ENCODE assay signal across 28 cellular contexts in the genomic region with DNA sequence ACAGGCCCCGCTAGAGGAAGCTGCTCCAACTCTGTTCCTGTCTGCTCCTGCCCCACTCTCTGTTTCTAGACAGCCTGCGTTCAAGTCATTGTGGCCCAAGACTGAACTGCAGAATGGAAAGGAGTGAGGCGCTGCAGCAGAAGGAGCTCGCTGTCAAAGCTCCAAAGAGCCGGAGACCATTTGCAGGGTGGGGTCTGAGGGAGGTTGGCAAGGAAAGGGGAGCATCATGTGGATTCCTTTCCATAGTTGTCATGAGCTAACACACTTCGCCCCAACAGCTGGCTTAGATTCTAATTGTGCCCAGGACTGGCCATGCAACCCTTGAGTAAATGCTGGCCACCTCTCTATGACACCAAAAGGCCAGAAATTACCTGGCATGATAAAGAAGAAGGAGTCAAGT. TPM values are rescaled to one million over a fixed set of nuclear protein-coding genes. Genes with fewer than 3 reads are reported as not detected.
"Had no signal": no experiment of that assay in that cellular context is flagged by ENCODE, and none has a peak within 500 bp of the region (broad histone marks: within the 10 kb centered on the region; RNA-seq: fewer than 3 reads in every experiment).

No MANE protein-coding gene starts in this region.

- H3K79me2 ChIP-seq: parathyroid adenoma had no signal

- H3K4me2 ChIP-seq: smooth muscle cell had no signal

- H3K4me3 ChIP-seq: gastroesophageal sphincter, heart right ventricle, lower lobe of right lung, right lobe of liver, smooth muscle cell, suprapubic skin, transverse colon, upper lobe of right lung, uterus had no signal

- H3K4me1 Mint-ChIP-seq: neural crest cell had no signal

- H3K9ac ChIP-seq: parathyroid adenoma had no signal

- H3K27me3 ChIP-seq: gastroesophageal sphincter, heart right ventricle, right lobe of liver, suprapubic skin, transverse colon, upper lobe of right lung, uterus had no signal

- H3K36me3 ChIP-seq: gastroesophageal sphincter, heart right ventricle, lower lobe of right lung, right lobe of liver, suprapubic skin, transverse colon, upper lobe of right lung, uterus had no signal

- H3K27ac ChIP-seq: foreskin keratinocyte, gastroesophageal sphincter, heart right ventricle, lower lobe of right lung, parathyroid adenoma, right lobe of liver, suprapubic skin, transverse colon, upper lobe of right lung, uterus had no signal

- H3K9me3 ChIP-seq: gastroesophageal sphincter, heart right ventricle, lower lobe of right lung, right lobe of liver, suprapubic skin, transverse colon, upper lobe of right lung, uterus had no signal

- H3K36me3 Mint-ChIP-seq: naive B cell; natural killer cell treated with Interleukin-12 subunit alpha and Interleukin-12 subunit beta and Interleukin-15 and Interleukin-18, amount 100 ng/mL, for 72 hours had no signal

- H3K27ac Mint-ChIP-seq: effector memory CD8-positive, alpha-beta T cell; naive B cell; natural killer cell treated with Interleukin-12 subunit alpha and Interleukin-12 subunit beta and Interleukin-15 and Interleukin-18, amount 100 ng/mL, for 72 hours; progenitor cell of endocrine pancreas had no signal

- DNase-seq: cortex of kidney; effector memory CD8-positive, alpha-beta T cell; foreskin keratinocyte; glutamatergic neuron; heart right ventricle; hippocampal formation; kidney glomerular epithelial cell; left colon; left ventricle myocardium superior; lower lobe of right lung; naive B cell; right lobe of liver; stimulated activated CD4-positive, alpha-beta T cell treated with anti-CD3 and anti-CD28 coated beads, Interleukin-12 subunit alpha, Interleukin-12 subunit beta, amount 100 ng/mL, for 4 hours; stimulated activated CD4-positive, alpha-beta T cell treated with anti-CD3 and anti-CD28 coated beads, Interleukin-1b, Interleukin-23, amount 100 ng/mL, for 48 hours; stimulated activated CD4-positive, alpha-beta T cell treated with anti-CD3 and anti-CD28 coated beads, Interleukin-4, amount 100 ng/mL, for 1 hour; stimulated activated CD8-positive, alpha-beta memory T cell treated with anti-CD3 and anti-CD28 coated beads, Interleukin-4, amount 100 ng/mL, for 48 hours; stimulated activated naive CD4-positive, alpha-beta T cell; stimulated activated naive CD8-positive, alpha-beta T cell treated with anti-CD3 and anti-CD28 coated beads, Interleukin-15, amount 100 ng/mL, for 72 hours; transverse colon; upper lobe of right lung; uterus had no signal

- H3K27me3 Mint-ChIP-seq: natural killer cell treated with Interleukin-12 subunit alpha and Interleukin-12 subunit beta and Interleukin-15 and Interleukin-18, amount 100 ng/mL, for 72 hours; stimulated activated naive CD8-positive, alpha-beta T cell treated with anti-CD3 and anti-CD28 coated beads, Interleukin-15, amount 100 ng/mL, for 72 hours had no signal

- H3K9me3 Mint-ChIP-seq: effector memory CD8-positive, alpha-beta T cell; naive B cell; natural killer cell treated with Interleukin-12 subunit alpha and Interleukin-12 subunit beta and Interleukin-15 and Interleukin-18, amount 100 ng/mL, for 72 hours; neural crest cell; stimulated activated naive CD8-positive, alpha-beta T cell treated with anti-CD3 and anti-CD28 coated beads, Interleukin-15, amount 100 ng/mL, for 72 hours had no signal

- H3K4me1 ChIP-seq: foreskin keratinocyte, transverse colon, upper lobe of right lung had no signal

- H3K4me3 Mint-ChIP-seq: effector memory CD8-positive, alpha-beta T cell; naive B cell; natural killer cell treated with Interleukin-12 subunit alpha and Interleukin-12 subunit beta and Interleukin-15 and Interleukin-18, amount 100 ng/mL, for 72 hours; neural crest cell; stimulated activated naive CD8-positive, alpha-beta T cell treated with anti-CD3 and anti-CD28 coated beads, Interleukin-15, amount 100 ng/mL, for 72 hours had no signal

- ATAC-seq: effector memory CD8-positive, alpha-beta T cell; foreskin keratinocyte; gastroesophageal sphincter; heart right ventricle; left colon; left ventricle myocardium superior; lower lobe of right lung; natural killer cell treated with Interleukin-12 subunit alpha and Interleukin-12 subunit beta and Interleukin-15 and Interleukin-18, amount 100 ng/mL, for 72 hours; right lobe of liver; stimulated activated naive CD8-positive, alpha-beta T cell treated with anti-CD3 and anti-CD28 coated beads, Interleukin-15, amount 100 ng/mL, for 72 hours; upper lobe of right lung had no signal

RNA-seq across cellular contexts. Expression of a gene that starts 18.7 kb away (rescaled TPM):
- total RNA-seq: foreskin keratinocyte, neural crest cell, progenitor cell of endocrine pancreas had no signal
- polyA plus RNA-seq: foreskin keratinocyte, smooth muscle cell had no signal

RNA-seq across cellular contexts. Expression of a gene that starts 22.3 kb away (rescaled TPM):
- total RNA-seq: neural crest cell, progenitor cell of endocrine pancreas had no signal
